19 cellular contexts compared by ENCODE assay signal in genomic region chr10:43312612-43313011, GRCh38. TPM values are rescaled to one million over a fixed set of nuclear protein-coding genes. Genes with fewer than 3 reads are reported as not detected.
DNase-seq lines count a peak whose midpoint lies in the region; ATAC-seq and TF ChIP-seq lines count a peak whose summit lies in the region.
"Had no signal": no experiment of that assay in that cellular context is flagged by ENCODE, and none has a peak within 500 bp of the region (broad histone marks: within the 10 kb centered on the region; RNA-seq: fewer than 3 reads in every experiment).

No MANE protein-coding gene starts in this region.

- H3K27me3 Mint-ChIP-seq in natural killer cell treated with Interleukin-12 subunit alpha and Interleukin-12 subunit beta and Interleukin-15 and Interleukin-18, amount 100 ng/mL, for 72 hours = peaks cover 0 to 12% of the 10 kb centered on the region in 2 donors
- H3K27me3 Mint-ChIP-seq in natural killer cell (ENCODE audit: low read depth in 2 of 2) = peaks cover 7 to 10% of the 10 kb centered on the region in 2 donors
- H3K27me3 Mint-ChIP-seq in activated T-helper 17 cell treated with anti-CD3 and anti-CD28 coated beads, Interleukin-2, amount 50 U/mL, for 72 hours = no peaks in the 10 kb centered on the region

- intact Hi-C loops in natural killer cell (cut with micrococcal nuclease) = no loop called here

- H3K79me2 ChIP-seq in osteoblast (ENCODE audit: insufficient read depth, low read length) = no peaks in the 10 kb centered on the region

- no peaks in the 10 kb centered on the region for H3K36me3 ChIP-seq in osteoblast (ENCODE audit: insufficient read depth, low read length)
- H3K36me3 ChIP-seq: BLaER1 treated with 17β-estradiol and CSF1 and Interleukin-3, amounts not matched to agents 10 nM and 100 nM had no signal

- DNase-seq in natural killer cell treated with Interleukin-12 subunit alpha and Interleukin-12 subunit beta and Interleukin-15 and Interleukin-18, amount 100 ng/mL, for 72 hours (ENCODE audit: low spot score) = peak; percentile 10
- DNase-seq in natural killer cell (no peak), osteoblast (ENCODE audit: insufficient read length, low spot score, missing footprints) (peak; percentile 27), NCI-H1417 (lab: John Stamatoyannopoulos, UW) (no peak), KBM-7 (no peak)
- DNase-seq: Calu3; CD8-positive, alpha-beta T cell; DMS79 treated with DMSO at 0.1 percent for 48 hours; GF-D8; HCEC 1CT; HFFc6 had no signal

- no peak for ATAC-seq in natural killer cell treated with Interleukin-12 subunit alpha and Interleukin-12 subunit beta and Interleukin-15 and Interleukin-18, amount 100 ng/mL, for 72 hours
- ATAC-seq in natural killer cell (no peak), HG02852 (IDR thresholded peaks at IDR 0.05; ENCODE audit: unreplicated experiment) (no peak)
- no peak for ATAC-seq in activated T-helper 17 cell treated with anti-CD3 and anti-CD28 coated beads, Interleukin-2, amount 50 U/mL, for 72 hours (replicated peaks)
- ATAC-seq: CD8-positive, alpha-beta T cell; HepG2 had no signal

- no peaks in the 10 kb centered on the region for H3K36me3 Mint-ChIP-seq in natural killer cell treated with Interleukin-12 subunit alpha and Interleukin-12 subunit beta and Interleukin-15 and Interleukin-18, amount 100 ng/mL, for 72 hours
- H3K36me3 Mint-ChIP-seq in natural killer cell = no peaks in the 10 kb centered on the region
- no peaks in the 10 kb centered on the region for H3K36me3 Mint-ChIP-seq in activated T-helper 17 cell treated with anti-CD3 and anti-CD28 coated beads, Interleukin-2, amount 50 U/mL, for 72 hours (ENCODE audit: low read depth)
- H3K36me3 Mint-ChIP-seq: CD8-positive, alpha-beta T cell; IgD-negative memory B cell had no signal

- no peaks in the 10 kb centered on the region for H3K4me1 ChIP-seq in osteoblast (ENCODE audit: insufficient read depth, low read length)

- in situ Hi-C loops in KBM-7 (cut with MboI; ENCODE audit: low pct_unique_long_range_greater_than_20kb, low sequenced_read_pairs) = no loop called here

- H3K27ac ChIP-seq in osteoblast (ENCODE audit: low read depth, low read length) = no peak overlapping the region
- H3K27ac ChIP-seq: BLaER1 treated with 17β-estradiol and CSF1 and Interleukin-3, amounts not matched to agents 10 nM and 100 nM had no signal

- H3K4me3 Mint-ChIP-seq in natural killer cell treated with Interleukin-12 subunit alpha and Interleukin-12 subunit beta and Interleukin-15 and Interleukin-18, amount 100 ng/mL, for 72 hours = no peak overlapping the region
- no peak overlapping the region for H3K4me3 Mint-ChIP-seq in natural killer cell
- no peak overlapping the region for H3K4me3 Mint-ChIP-seq in activated T-helper 17 cell treated with anti-CD3 and anti-CD28 coated beads, Interleukin-2, amount 50 U/mL, for 72 hours
- H3K4me3 Mint-ChIP-seq: B cell; CD8-positive, alpha-beta T cell; HFFc6; IgD-negative memory B cell had no signal

- no peaks in the 10 kb centered on the region for H3K9me3 Mint-ChIP-seq in natural killer cell treated with Interleukin-12 subunit alpha and Interleukin-12 subunit beta and Interleukin-15 and Interleukin-18, amount 100 ng/mL, for 72 hours
- no peaks in the 10 kb centered on the region for H3K9me3 Mint-ChIP-seq in natural killer cell
- H3K9me3 Mint-ChIP-seq in activated T-helper 17 cell treated with anti-CD3 and anti-CD28 coated beads, Interleukin-2, amount 50 U/mL, for 72 hours = no peaks in the 10 kb centered on the region
- H3K9me3 Mint-ChIP-seq: CD8-positive, alpha-beta T cell; HFFc6; IgD-negative memory B cell had no signal

- H2AFZ ChIP-seq in osteoblast (ENCODE audit: low read length) = no peak overlapping the region

- H3K27ac Mint-ChIP-seq in natural killer cell treated with Interleukin-12 subunit alpha and Interleukin-12 subunit beta and Interleukin-15 and Interleukin-18, amount 100 ng/mL, for 72 hours = no peak overlapping the region
- H3K27ac Mint-ChIP-seq in natural killer cell = no peak overlapping the region
- peak overlapping the region; percentile 43 for H3K27ac Mint-ChIP-seq in activated T-helper 17 cell treated with anti-CD3 and anti-CD28 coated beads, Interleukin-2, amount 50 U/mL, for 72 hours
- H3K27ac Mint-ChIP-seq: B cell; CD8-positive, alpha-beta T cell; HFFc6 had no signal

- H3K4me1 Mint-ChIP-seq in natural killer cell treated with Interleukin-12 subunit alpha and Interleukin-12 subunit beta and Interleukin-15 and Interleukin-18, amount 100 ng/mL, for 72 hours (ENCODE audit: low read depth in 2 of 2) = no peaks in the 10 kb centered on the region
- H3K4me1 Mint-ChIP-seq in natural killer cell = no peaks in the 10 kb centered on the region
- peaks cover 6% of the 10 kb centered on the region for H3K4me1 Mint-ChIP-seq in activated T-helper 17 cell treated with anti-CD3 and anti-CD28 coated beads, Interleukin-2, amount 50 U/mL, for 72 hours
- H3K4me1 Mint-ChIP-seq: B cell had no signal

- TF ChIP-seq CTCF in natural killer cell (IDR thresholded peaks at IDR 0.05) (no peak), osteoblast (IDR thresholded peaks at IDR 0.05; ENCODE audit: extremely low read depth, low read depth, low read length) (no peak)

- H4K20me1 ChIP-seq in osteoblast (ENCODE audit: insufficient read depth, low read length) = no peaks in the 10 kb centered on the region
- H4K20me1 ChIP-seq: BLaER1 treated with 17β-estradiol and CSF1 and Interleukin-3, amounts not matched to agents 10 nM and 100 nM had no signal

- peaks cover 5% of the 10 kb centered on the region for H3K27me3 ChIP-seq in osteoblast (ENCODE audit: insufficient read depth, low read length)
- H3K27me3 ChIP-seq: BLaER1 treated with 17β-estradiol and CSF1 and Interleukin-3, amounts not matched to agents 10 nM and 100 nM had no signal

- H3K4me3 ChIP-seq in osteoblast (ENCODE audit: insufficient read depth, low read length) = no peak overlapping the region
- H3K4me3 ChIP-seq: BLaER1 treated with 17β-estradiol and CSF1 and Interleukin-3, amounts not matched to agents 10 nM and 100 nM had no signal

- H3K9me3 ChIP-seq in osteoblast (ENCODE audit: low read depth, low read length) = no peaks in the 10 kb centered on the region

- no peak overlapping the region for H3K4me2 ChIP-seq in osteoblast (ENCODE audit: insufficient read depth, low read length)
- H3K4me2 ChIP-seq: BLaER1 treated with 17β-estradiol and CSF1 and Interleukin-3, amounts not matched to agents 10 nM and 100 nM had no signal

RNA-seq across cellular contexts. Expression of gene RASGEF1A, which starts 45.7 kb away (rescaled TPM):
- 1 to 10 TPM in 1 of 2 donors, under 1 TPM in 1; 0.69 to 1.1 TPM for total RNA-seq in natural killer cell treated with Interleukin-12 subunit alpha and Interleukin-12 subunit beta and Interleukin-15 and Interleukin-18, amount 100 ng/mL, for 72 hours
- 10 to 100 TPM in 2 of 3 donors, 1 to 10 TPM in 1; 9.3 to 12.9 (median 10.9) TPM for total RNA-seq in natural killer cell
- total RNA-seq in activated T-helper 17 cell treated with anti-CD3 and anti-CD28 coated beads, Interleukin-2, amount 50 U/mL, for 72 hours = 1 to 10 TPM; 2.1 to 2.5 TPM
- total RNA-seq in osteoblast = 1.1 TPM in 1 of 2 replicates, not detected in the other
- total RNA-seq: A172, H4, HFFc6 had no signal

RNA-seq across cellular contexts. Expression of gene FXYD4, which starts 58.8 kb away (rescaled TPM):
- not detected for total RNA-seq in natural killer cell treated with Interleukin-12 subunit alpha and Interleukin-12 subunit beta and Interleukin-15 and Interleukin-18, amount 100 ng/mL, for 72 hours
- total RNA-seq in natural killer cell (not detected), osteoblast (not detected in 2 replicates)
- total RNA-seq in activated T-helper 17 cell treated with anti-CD3 and anti-CD28 coated beads, Interleukin-2, amount 50 U/mL, for 72 hours = not detected
- total RNA-seq: A172; B cell; Calu3; CD8-positive, alpha-beta T cell; H4; HepG2; HFFc6 had no signal

Comparison
In these comparisons a context has a peak if more than half of its experiments do, and no peak if none do; other contexts are left out.
1. DNase-seq: peak in natural killer cell treated with Interleukin-12 subunit alpha and Interleukin-12 subunit beta and Interleukin-15 and Interleukin-18, amount 100 ng/mL, for 72 hours (single experiment) and osteoblast (single experiment); none in natural killer cell (single experiment), NCI-H1417 (0 of 3) and KBM-7 (single experiment).